ENCODE assay signal across 18 cellular contexts in the genomic region with DNA sequence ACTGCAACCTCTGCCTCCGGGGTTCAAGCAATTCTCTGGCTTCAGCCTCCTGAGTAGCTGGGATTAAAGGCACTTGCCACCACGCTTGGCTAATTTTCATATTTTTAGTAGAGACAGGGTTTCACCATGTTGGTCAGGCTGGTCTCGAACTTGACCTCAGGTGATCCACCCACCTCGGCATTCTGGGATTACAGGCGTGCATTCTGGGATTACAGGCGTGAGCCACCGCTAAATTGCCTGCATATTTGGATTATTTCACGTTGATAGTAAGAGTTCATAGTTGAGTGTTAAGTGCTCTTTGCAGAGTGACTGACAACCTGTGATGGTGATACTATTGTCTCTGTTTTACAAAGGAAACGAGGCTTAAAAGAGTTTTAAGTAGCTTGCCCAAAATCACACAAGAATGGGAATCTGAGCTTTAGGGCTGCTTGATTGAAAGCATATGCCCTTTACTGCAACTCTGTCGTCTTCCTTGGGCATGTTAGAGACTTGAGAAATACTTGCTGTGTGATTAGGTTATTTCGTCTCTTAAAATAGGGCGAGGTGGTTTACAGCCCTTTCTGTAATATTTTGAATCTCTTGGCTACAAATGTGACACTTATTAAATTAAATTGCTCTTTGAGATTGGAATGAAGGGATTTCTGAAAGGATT. TPM values are rescaled to one million over a fixed set of nuclear protein-coding genes. Genes with fewer than 3 reads are reported as not detected.
DNase-seq lines count a peak whose midpoint lies in the region; ATAC-seq and TF ChIP-seq lines count a peak whose summit lies in the region.
"Had no signal": no experiment of that assay in that cellular context is flagged by ENCODE, and none has a peak within 500 bp of the region (broad histone marks: within the 10 kb centered on the region; RNA-seq: fewer than 3 reads in every experiment).

No MANE protein-coding gene starts in this region.

- in situ Hi-C loops in HAP-1 (cut with MboI; ENCODE audit: low sequenced_read_pairs) = no loop called here

- DNase-seq in activated CD4-positive, alpha-beta T cell treated with anti-CD3 and anti-CD28 coated beads, Interleukin-2, amount 10 ng/mL, durations not matched to agents 7 days and 5 days = no peak
- no peak for DNase-seq in activated CD4-positive, alpha-beta T cell treated with anti-CD3 and anti-CD28 coated beads for 48 hours
- DNase-seq in HAP-1 (ENCODE audit: low spot score in 2 of 2) = peak; percentile 59 to 90
- no peak for DNase-seq in chondrocyte (ENCODE audit: low spot score)
- DNase-seq in natural killer cell = no peak
- DNase-seq in body of pancreas = no peak
- no peak for DNase-seq in left colon
- no peak for DNase-seq in pons (ENCODE audit: low spot score)
- DNase-seq: activated CD8-positive, alpha-beta memory T cell treated with anti-CD3 and anti-CD28 coated beads for 24 hours; activated gamma-delta T cell treated with Interleukin-2 at 50 U/mL for 16 hours; DND-41; H7; heart right ventricle; Kasumi-1; NCI-H1105; NCI-H2171 treated with DMSO at 0.1 percent for 48 hours; uterus had no signal

- peaks cover 2% of the 10 kb centered on the region for H3K9me3 Mint-ChIP-seq in activated CD4-positive, alpha-beta T cell treated with anti-CD3 and anti-CD28 coated beads, Interleukin-2, amount 10 ng/mL, durations not matched to agents 7 days and 5 days
- H3K9me3 Mint-ChIP-seq in chondrocyte (ENCODE audit: low read depth) = no peaks in the 10 kb centered on the region
- no peaks in the 10 kb centered on the region for H3K9me3 Mint-ChIP-seq in natural killer cell

- intact Hi-C loops in natural killer cell (cut with micrococcal nuclease) = loop anchor here (5.0 kb wide), 1 partner anchor 37 kb away; no protein-coding TSS in a partner anchor
- intact Hi-C loops in body of pancreas (cut with DNase I) = no loop called here
- intact Hi-C loops in left colon (cut with DNase I, micrococcal nuclease) = no loop called here

- H3K27me3 ChIP-seq in HAP-1 (ENCODE audit: low read depth) (no peaks in the 10 kb centered on the region), body of pancreas (no peaks in the 10 kb centered on the region)
- H3K27me3 ChIP-seq: heart right ventricle, uterus had no signal

- H3K9me3 ChIP-seq in HAP-1 (no peaks in the 10 kb centered on the region), body of pancreas (peaks cover 0 to 3% (median 0%) of the 10 kb centered on the region in 3 donors)
- H3K9me3 ChIP-seq: heart right ventricle, uterus had no signal

- peaks cover 3% of the 10 kb centered on the region; the same call in 1 of the 2 replicates for H3K36me3 ChIP-seq in HAP-1 (replicated peaks)
- H3K36me3 ChIP-seq in body of pancreas (replicated peaks in 1 of 2; ENCODE audit: insufficient read depth in 1 of 2, low read depth in 2 of 2) = no peaks in the 10 kb centered on the region
- H3K36me3 ChIP-seq: uterus had no signal

- peaks cover 75% of the 10 kb centered on the region for H3K4me1 Mint-ChIP-seq in activated CD4-positive, alpha-beta T cell treated with anti-CD3 and anti-CD28 coated beads, Interleukin-2, amount 10 ng/mL, durations not matched to agents 7 days and 5 days
- H3K4me1 Mint-ChIP-seq in chondrocyte (ENCODE audit: low read depth) (peaks cover 77% of the 10 kb centered on the region), natural killer cell (peaks cover 86 to 87% of the 10 kb centered on the region in 2 donors)

- H3K27me3 Mint-ChIP-seq in activated CD4-positive, alpha-beta T cell treated with anti-CD3 and anti-CD28 coated beads, Interleukin-2, amount 10 ng/mL, durations not matched to agents 7 days and 5 days = no peaks in the 10 kb centered on the region
- H3K27me3 Mint-ChIP-seq in chondrocyte (ENCODE audit: low read depth) = no peaks in the 10 kb centered on the region
- H3K27me3 Mint-ChIP-seq in natural killer cell (ENCODE audit: low read depth in 2 of 2) = no peaks in the 10 kb centered on the region
- H3K27me3 Mint-ChIP-seq: brain had no signal

- H3K4me1 ChIP-seq in HAP-1 = peaks cover 7% of the 10 kb centered on the region
- peaks cover 95% of the 10 kb centered on the region for H3K4me1 ChIP-seq in body of pancreas

- WGBS in body of pancreas, 2 donors = 79 to 92% methylated on average over 11 to 12 of the region's 12 CpGs

- peaks cover 59% of the 10 kb centered on the region for H3K36me3 Mint-ChIP-seq in activated CD4-positive, alpha-beta T cell treated with anti-CD3 and anti-CD28 coated beads, Interleukin-2, amount 10 ng/mL, durations not matched to agents 7 days and 5 days (ENCODE audit: low read depth)
- H3K36me3 Mint-ChIP-seq in chondrocyte (ENCODE audit: low read depth) (peaks cover 1% of the 10 kb centered on the region), natural killer cell (no peaks in the 10 kb centered on the region)

- peak overlapping the region; percentile 13 for H3K27ac Mint-ChIP-seq in activated CD4-positive, alpha-beta T cell treated with anti-CD3 and anti-CD28 coated beads, Interleukin-2, amount 10 ng/mL, durations not matched to agents 7 days and 5 days
- H3K27ac Mint-ChIP-seq in chondrocyte (ENCODE audit: unreplicated experiment) (peak overlapping the region; percentile 27), natural killer cell (peak overlapping the region; percentile 61 to 84)

- H3K4me3 Mint-ChIP-seq in activated CD4-positive, alpha-beta T cell treated with anti-CD3 and anti-CD28 coated beads, Interleukin-2, amount 10 ng/mL, durations not matched to agents 7 days and 5 days = no peak overlapping the region
- H3K4me3 Mint-ChIP-seq in chondrocyte (ENCODE audit: unreplicated experiment) (no peak overlapping the region), natural killer cell (peak overlapping the region; percentile 89)
- H3K4me3 Mint-ChIP-seq: brain had no signal

- no peak overlapping the region for H3K4me3 ChIP-seq in HAP-1
- H3K4me3 ChIP-seq in body of pancreas = no peak overlapping the region
- H3K4me3 ChIP-seq: heart right ventricle, uterus had no signal

- POLR2A ChIA-PET in activated CD4-positive, alpha-beta T cell treated with anti-CD3 and anti-CD28 coated beads, Interleukin-2, amount 10 ng/mL, durations not matched to agents 7 days and 5 days (lab: Charles Lee) = no interaction called here

- ATAC-seq in natural killer cell (no peak), body of pancreas (no peak), left colon (no peak)
- ATAC-seq: heart right ventricle had no signal

- TF ChIP-seq POLR2A in body of pancreas (IDR thresholded peaks at IDR 0.05) = no peak

- H3K27ac ChIP-seq in body of pancreas = no peak overlapping the region
- H3K27ac ChIP-seq: heart right ventricle, uterus had no signal

- CTCF ChIA-PET in activated CD4-positive, alpha-beta T cell treated with anti-CD3 and anti-CD28 coated beads, Interleukin-2, amount 10 ng/mL, durations not matched to agents 7 days and 5 days (lab: Charles Lee) = interaction anchor here (1.5 kb wide), 1 partner anchor 40 kb away, joined by 3 read pairs; no protein-coding TSS in a partner anchor

- no peak for TF ChIP-seq CTCF in chondrocyte (IDR thresholded peaks at IDR 0.05)
- no peak for TF ChIP-seq CTCF in natural killer cell (IDR thresholded peaks at IDR 0.05)
- TF ChIP-seq CTCF in body of pancreas (IDR thresholded peaks at IDR 0.05) = no peak

RNA-seq across cellular contexts. Expression of a gene that starts 12.4 kb away (rescaled TPM):
- 100 to 1,000 TPM; 378 to 413 TPM for total RNA-seq in activated CD4-positive, alpha-beta T cell treated with anti-CD3 and anti-CD28 coated beads, Interleukin-2, amount 10 ng/mL, durations not matched to agents 7 days and 5 days
- total RNA-seq in chondrocyte = 250 to 272 TPM (median 259 TPM) in 3 replicates
- 100 to 1,000 TPM; 454 to 470 (median 463) TPM for total RNA-seq in natural killer cell
- total RNA-seq in body of pancreas = 10 to 100 TPM; 39.9 to 72.1 TPM
- 100 to 1,000 TPM; 269 to 323 TPM for total RNA-seq in left colon

Comparison
In these comparisons a context has a peak if more than half of its experiments do, and no peak if none do; other contexts are left out.
1. DNase-seq: peak in HAP-1 (2 of 2); none in activated CD4-positive, alpha-beta T cell treated with anti-CD3 and anti-CD28 coated beads, Interleukin-2, amount 10 ng/mL, durations not matched to agents 7 days and 5 days (single experiment), activated CD4-positive, alpha-beta T cell treated with anti-CD3 and anti-CD28 coated beads for 48 hours (single experiment), chondrocyte (single experiment), natural killer cell (single experiment), body of pancreas (0 of 4), left colon (0 of 2) and pons (single experiment).
2. H3K27ac Mint-ChIP-seq: peak in every context shown above with its lines; median percentile 72 in natural killer cell; 27 in chondrocyte; 13 in activated CD4-positive, alpha-beta T cell treated with anti-CD3 and anti-CD28 coated beads, Interleukin-2, amount 10 ng/mL, durations not matched to agents 7 days and 5 days.